ENCODE assay signal across 35 cellular contexts in genomic region chr7:114969096-114969495, GRCh38. TPM values are rescaled to one million over a fixed set of nuclear protein-coding genes. Genes with fewer than 3 reads are reported as not detected.
DNase-seq lines count a peak whose midpoint lies in the region; ATAC-seq, FAIRE-seq and TF ChIP-seq lines count a peak whose summit lies in the region.
"Had no signal": no experiment of that assay in that cellular context is flagged by ENCODE, and none has a peak within 500 bp of the region (broad histone marks: within the 10 kb centered on the region; RNA-seq: fewer than 3 reads in every experiment).

No MANE protein-coding gene starts in this region.

- H3K4me2 ChIP-seq in neural cell (ENCODE audit: low read length), result no peak overlapping the region
- H3K4me2 ChIP-seq: A549; BLaER1; BLaER1 treated with 17β-estradiol and CSF1 and Interleukin-3, amounts not matched to agents 10 nM and 100 nM had no signal

- CTCF ChIA-PET in CD4-positive, alpha-beta memory T cell (lab: Charles Lee; ENCODE audit: partially characterized antibody), result no interaction called here

- POLR2A ChIA-PET in CD4-positive, alpha-beta memory T cell (lab: Charles Lee; ENCODE audit: partially characterized antibody), result no interaction called here

- TF ChIP-seq RAD21 in neural cell (conservative IDR thresholded peaks at IDR 0.05), result no peak

- no peaks in the 10 kb centered on the region for H3K36me3 ChIP-seq in CD4-positive, alpha-beta memory T cell (ENCODE audit: insufficient read depth, low read length)
- H3K36me3 ChIP-seq in neural cell (ENCODE audit: insufficient read depth, low read length), result no peaks in the 10 kb centered on the region
- H3K36me3 ChIP-seq in pancreas, result no peaks in the 10 kb centered on the region
- peaks cover 0 to 6% (median 0%) of the 10 kb centered on the region in 4 donors for H3K36me3 ChIP-seq in sigmoid colon
- H3K36me3 ChIP-seq: BE2C; BLaER1; BLaER1 treated with 17β-estradiol and CSF1 and Interleukin-3, amounts not matched to agents 10 nM and 100 nM had no signal

- no peaks in the 10 kb centered on the region for H3K9me3 Mint-ChIP-seq in CD4-positive, alpha-beta memory T cell
- H3K9me3 Mint-ChIP-seq: CD14-positive monocyte; CD4-positive, alpha-beta T cell; CD8-positive, alpha-beta memory T cell; CD8-positive, alpha-beta T cell had no signal

- TF ChIP-seq EP300 in neural cell (conservative IDR thresholded peaks at IDR 0.05; ENCODE audit: poor library complexity, severe bottlenecking), result peak; percentile 83
- no peak for TF ChIP-seq EP300 in sigmoid colon (IDR thresholded peaks at IDR 0.05)

- H3K27ac Mint-ChIP-seq in CD4-positive, alpha-beta memory T cell, result peak overlapping the region in 2 of 7 donors; percentile 22 to 83
- H3K27ac Mint-ChIP-seq in T-helper 17 cell, result peak overlapping the region; percentile 86
- H3K27ac Mint-ChIP-seq: B cell had no signal

- H3K4me1 Mint-ChIP-seq in CD4-positive, alpha-beta memory T cell, result peaks cover 69 to 91% (median 80%) of the 10 kb centered on the region in 4 donors
- peaks cover 58% of the 10 kb centered on the region for H3K4me1 Mint-ChIP-seq in T-helper 17 cell

- H3K36me3 Mint-ChIP-seq in CD4-positive, alpha-beta memory T cell, result peaks cover 24 to 25% of the 10 kb centered on the region in 2 donors
- H3K36me3 Mint-ChIP-seq in T-helper 17 cell (ENCODE audit: low read depth), result peaks cover 5% of the 10 kb centered on the region

- no peak for TF ChIP-seq CTCF in neural cell (IDR thresholded peaks at IDR 0.05; ENCODE audit: poor library complexity, severe bottlenecking)
- TF ChIP-seq CTCF in pancreas (IDR thresholded peaks at IDR 0.05), result no peak
- TF ChIP-seq CTCF in sigmoid colon (IDR thresholded peaks at IDR 0.05), result no peak

- TF ChIP-seq POLR2A in GM12891 (IDR thresholded peaks at IDR 0.05; ENCODE audit: low read depth, low read length) (no peak), sigmoid colon (IDR thresholded peaks at IDR 0.05) (no peak)

- peak overlapping the region; percentile 19 for H3K27ac ChIP-seq in CD4-positive, alpha-beta memory T cell (ENCODE audit: low read depth, low read length)
- H3K27ac ChIP-seq in neural cell (ENCODE audit: low read length) (peak overlapping the region; percentile 61), pancreas (no peak overlapping the region), sigmoid colon (no peak overlapping the region)
- H3K27ac ChIP-seq: 22Rv1; A549; BLaER1; BLaER1 treated with 17β-estradiol and CSF1 and Interleukin-3, amounts not matched to agents 10 nM and 100 nM; C4-2B had no signal

- no peak overlapping the region for H2AFZ ChIP-seq in neural cell (ENCODE audit: low read depth, low read length)

- H3K9me2 ChIP-seq in neural cell (ENCODE audit: insufficient read depth, low read length), result no peaks in the 10 kb centered on the region

- no peaks in the 10 kb centered on the region for H4K20me1 ChIP-seq in neural cell (ENCODE audit: insufficient read depth)
- H4K20me1 ChIP-seq: BLaER1; BLaER1 treated with 17β-estradiol and CSF1 and Interleukin-3, amounts not matched to agents 10 nM and 100 nM had no signal

- H3F3A ChIP-seq in neural cell (ENCODE audit: insufficient read depth, low read length, poor library complexity, severe bottlenecking), result no peaks in the 10 kb centered on the region

- H3K79me2 ChIP-seq in neural cell (replicated peaks; ENCODE audit: insufficient read depth, low read length), result no peaks in the 10 kb centered on the region

- H3K9me3 ChIP-seq in CD4-positive, alpha-beta memory T cell (ENCODE audit: control insufficient read depth in 1 of 2, low read length in 2 of 2), result no peaks in the 10 kb centered on the region
- no peaks in the 10 kb centered on the region for H3K9me3 ChIP-seq in T-helper 17 cell (ENCODE audit: control insufficient read depth, low read length, poor library complexity, severe bottlenecking)
- peaks cover 5% of the 10 kb centered on the region for H3K9me3 ChIP-seq in neural cell (ENCODE audit: low read length)
- no peaks in the 10 kb centered on the region for H3K9me3 ChIP-seq in pancreas
- H3K9me3 ChIP-seq in sigmoid colon, result no peaks in the 10 kb centered on the region
- H3K9me3 ChIP-seq: A549; BE2C; BLaER1; BLaER1 treated with 17β-estradiol and CSF1 and Interleukin-3, amounts not matched to agents 10 nM and 100 nM; Caco-2 had no signal

- H3K4me1 ChIP-seq in CD4-positive, alpha-beta memory T cell (ENCODE audit: insufficient read depth, low read length), result peaks cover 95% of the 10 kb centered on the region
- H3K4me1 ChIP-seq in pancreas (no peaks in the 10 kb centered on the region), sigmoid colon (peaks cover 0 to 34% (median 22%) of the 10 kb centered on the region in 4 donors)
- H3K4me1 ChIP-seq: BE2C, BLaER1, Caco-2 had no signal

- whole genome bisulfite sequencing in pancreas, 2 donors, result 93 to 98% methylated on average over 4 of the region's 4 CpGs
- 99% methylated on average over 4 of the region's 4 CpGs for WGBS in sigmoid colon, 2 donors

- H3K4me3 Mint-ChIP-seq in CD4-positive, alpha-beta memory T cell, result peak overlapping the region in 2 of 8 donors; percentile 3 to 4
- H3K4me3 Mint-ChIP-seq in T-helper 17 cell, result peak overlapping the region; percentile 12
- H3K4me3 Mint-ChIP-seq: B cell; CD14-positive monocyte; CD4-positive, alpha-beta T cell; CD8-positive, alpha-beta T cell had no signal

- H3K4me3 ChIP-seq in CD4-positive, alpha-beta memory T cell (ENCODE audit: low read length in 2 of 2), result no peak overlapping the region
- H3K4me3 ChIP-seq in neural cell (ENCODE audit: low read length) (no peak overlapping the region), pancreas (no peak overlapping the region), sigmoid colon (no peak overlapping the region)
- H3K4me3 ChIP-seq: A549; BLaER1; BLaER1 treated with 17β-estradiol and CSF1 and Interleukin-3, amounts not matched to agents 10 nM and 100 nM had no signal

- intact Hi-C loops in CD4-positive, alpha-beta memory T cell (cut with micrococcal nuclease), result loop anchor here (2.0 to 5.0 kb wide), 2 partner anchors 20 to 37 kb away; no protein-coding TSS in a partner anchor
- intact Hi-C loops in pancreas (cut with DNase I), result no loop called here
- intact Hi-C loops in sigmoid colon (cut with DNase I), result no loop called here

- FAIRE-seq in GM12891 (lab: Jason Lieb, UNC), result peak; percentile 43
- FAIRE-seq in pancreas (lab: Jason Lieb, UNC), result no peak
- FAIRE-seq: A549, D721Med had no signal

- ATAC-seq in T-helper 17 cell, result no peak
- ATAC-seq in pancreas, result no peak
- ATAC-seq: A549; CD8-positive, alpha-beta T cell had no signal

- no peaks in the 10 kb centered on the region for H3K27me3 Mint-ChIP-seq in CD4-positive, alpha-beta memory T cell
- H3K27me3 Mint-ChIP-seq in T-helper 17 cell, result no peaks in the 10 kb centered on the region
- H3K27me3 Mint-ChIP-seq: B cell; CD4-positive, alpha-beta T cell; CD4-positive, CD25-positive, alpha-beta regulatory T cell; CD8-positive, alpha-beta memory T cell had no signal

- no peak overlapping the region for H3K9ac ChIP-seq in neural cell (ENCODE audit: low read length)
- H3K9ac ChIP-seq: BLaER1; BLaER1 treated with 17β-estradiol and CSF1 and Interleukin-3, amounts not matched to agents 10 nM and 100 nM had no signal

- H3K27me3 ChIP-seq in CD4-positive, alpha-beta memory T cell (ENCODE audit: insufficient read depth, low read length), result no peaks in the 10 kb centered on the region
- H3K27me3 ChIP-seq in neural cell (ENCODE audit: insufficient read depth, low read depth, low read length), result no peaks in the 10 kb centered on the region
- no peaks in the 10 kb centered on the region for H3K27me3 ChIP-seq in pancreas
- H3K27me3 ChIP-seq in sigmoid colon, result no peaks in the 10 kb centered on the region
- H3K27me3 ChIP-seq: BE2C; BLaER1; BLaER1 treated with 17β-estradiol and CSF1 and Interleukin-3, amounts not matched to agents 10 nM and 100 nM had no signal

- no peak for DNase-seq in CD4-positive, alpha-beta memory T cell
- DNase-seq in GM12891 (ENCODE audit: insufficient read length, low spot score), result no peak
- DNase-seq in T-helper 17 cell, result no peak
- no peak for DNase-seq in pancreas
- no peak for DNase-seq in sigmoid colon
- no peak for DNase-seq in iPS-NIHi11 (ENCODE audit: low spot score)
- no peak for DNase-seq in 8988T
- DNase-seq: ACHN; AML-193; BE2C; C1 segment of cervical spinal cord; Caco-2; Calu3; CD4-positive, alpha-beta T cell; CD4-positive, CD25-positive, alpha-beta regulatory T cell; CD8-positive, alpha-beta memory T cell; CD8-positive, alpha-beta T cell; COR-L47; DMS 273 treated with DMSO at 0.1 percent for 48 hours; DMS153; DMS53; DMS79; DMS79 treated with DMSO at 0.1 percent for 48 hours; DND-41; EL had no signal

TF ChIP-seq in GM12891, 5 proteins besides CTCF, POLR2A, EP300 and RAD21:
- TF ChIP-seq SPI1 (IDR thresholded peaks at IDR 0.05; ENCODE audit: low read depth, low read length) (no peak), PAX5 (IDR thresholded peaks at IDR 0.05; ENCODE audit: insufficient read depth, low read length, severe bottlenecking) (no peak), TAF1 (IDR thresholded peaks at IDR 0.05; ENCODE audit: low read depth, low read length) (no peak), POU2F2 (IDR thresholded peaks at IDR 0.05; ENCODE audit: low read depth, low read length) (no peak), POLR2AphosphoS5 (IDR thresholded peaks at IDR 0.05; ENCODE audit: low read depth, low read length) (no peak)
TF ChIP-seq in GM12891: peak in this region for 0.

TF ChIP-seq in neural cell, 6 proteins besides CTCF, POLR2A, EP300 and RAD21 (continues in another document):
- TF ChIP-seq MXI1 (conservative IDR thresholded peaks at IDR 0.05; ENCODE audit: poor library complexity, severe bottlenecking) (no peak), POLR2AphosphoS5 (IDR thresholded peaks at IDR 0.05) (peak; percentile 49), SMC3 (conservative IDR thresholded peaks at IDR 0.05; ENCODE audit: poor library complexity) (no peak), EZH2 (IDR thresholded peaks at IDR 0.05; ENCODE audit: borderline replicate concordance, insufficient read depth, low read length, poor library complexity, severe bottlenecking) (no peak)

RNA-seq across cellular contexts. Expression of gene MDFIC, which starts 47.2 kb away (rescaled TPM):
- 10 to 100 TPM; 68.1 to 78.0 TPM for total RNA-seq in CD4-positive, alpha-beta memory T cell
- polyA plus RNA-seq in CD4-positive, alpha-beta memory T cell, result 100 to 1,000 TPM; 180 to 194 TPM
- 46.9 TPM for polyA plus RNA-seq in GM12891 (2012; ENCODE audit: low read depth, missing spikeins)
- total RNA-seq in T-helper 17 cell, result 100 to 1,000 TPM in 1 of 2 donors, 10 to 100 TPM in 1; 90.2 to 109 TPM
- 0.85 and 5.0 TPM in 2 replicates for polyA plus RNA-seq in neural cell
- polyA minus RNA-seq in neural cell, result 0.69 and 0.97 TPM in 2 replicates
- total RNA-seq in pancreas, result 10 to 100 TPM in 2 of 6 donors, 1 to 10 TPM in 4; 3.5 to 12.3 (median 4.8) TPM
- 1 to 10 TPM; 3.1 to 5.2 TPM for polyA plus RNA-seq in pancreas
- total RNA-seq in sigmoid colon, result 10 to 100 TPM; 33.0 to 58.1 (median 51.1) TPM
- 1 to 10 TPM; 4.4 to 8.3 (median 6.6) TPM for polyA plus RNA-seq in sigmoid colon
- total RNA-seq: G401 had no signal

Comparison
In these comparisons a context has a peak if more than half of its experiments do, and no peak if none do; other contexts are left out.
1. H3K27ac ChIP-seq: peak in CD4-positive, alpha-beta memory T cell (single experiment) and neural cell (single experiment); none in pancreas (0 of 4) and sigmoid colon (0 of 4).